9 cellular contexts compared by ENCODE assay signal in the genomic region with DNA sequence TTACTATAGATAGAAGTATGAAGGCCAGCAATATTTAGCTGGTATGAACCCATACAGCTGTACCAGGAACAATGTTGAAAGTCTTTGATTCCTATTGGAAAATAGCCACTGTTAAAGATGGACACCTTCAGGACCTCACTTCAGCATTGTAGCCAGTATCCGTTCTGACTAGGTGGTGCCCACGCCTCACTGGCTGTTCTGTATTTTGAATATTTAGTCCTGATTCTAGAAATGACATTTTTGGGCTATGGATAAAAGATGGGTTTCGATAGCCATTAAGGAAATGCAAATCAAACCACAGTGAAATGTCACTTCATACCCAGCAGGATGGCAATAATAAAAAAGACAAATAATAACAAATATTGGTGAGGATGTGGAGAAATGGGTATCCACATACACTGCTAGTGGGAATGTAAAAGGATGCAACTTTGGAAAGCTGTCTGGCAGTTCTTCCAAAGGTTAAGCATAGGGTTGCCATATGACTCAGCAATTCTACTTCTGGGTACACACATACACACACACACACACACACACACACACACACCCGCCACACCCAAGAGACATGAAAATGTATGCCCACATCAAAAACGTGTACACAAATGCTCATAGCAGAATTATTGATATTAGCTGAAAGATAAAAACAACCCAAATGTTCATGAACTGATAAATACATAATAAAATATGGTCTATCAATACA. TPM values are rescaled to one million over a fixed set of nuclear protein-coding genes. Genes with fewer than 3 reads are reported as not detected.
A peak's percentile ranks its signal among the peaks of the same experiment; 100 is the strongest.
DNase-seq lines count a peak whose midpoint lies in the region; ATAC-seq, FAIRE-seq and TF ChIP-seq lines count a peak whose summit lies in the region.
"Had no signal": no experiment of that assay in that cellular context is flagged by ENCODE, and none has a peak within 500 bp of the region (broad histone marks: within the 10 kb centered on the region; RNA-seq: fewer than 3 reads in every experiment).

No MANE protein-coding gene starts in this region.

- H3K36me3 Mint-ChIP-seq in activated naive CD4-positive, alpha-beta T cell treated with anti-CD3 and anti-CD28 coated beads, Interleukin-2, amount 50 U/mL, for 24 hours: peaks cover 2% of the 10 kb centered on the region
- H3K36me3 Mint-ChIP-seq in activated naive CD4-positive, alpha-beta T cell treated with anti-CD3 and anti-CD28 coated beads for 36 hours (ENCODE audit: low read depth): peaks cover 1% of the 10 kb centered on the region

- no peaks in the 10 kb centered on the region for H3K9me3 Mint-ChIP-seq in activated naive CD4-positive, alpha-beta T cell treated with anti-CD3 and anti-CD28 coated beads, Interleukin-2, amount 50 U/mL, for 24 hours
- H3K9me3 Mint-ChIP-seq in activated naive CD4-positive, alpha-beta T cell treated with anti-CD3 and anti-CD28 coated beads for 36 hours: no peaks in the 10 kb centered on the region

- H3K4me1 ChIP-seq in ovary (ENCODE audit: insufficient read depth): peaks cover 3% of the 10 kb centered on the region

- H3K36me3 ChIP-seq in ovary: no peaks in the 10 kb centered on the region

- no peak for FAIRE-seq in H54 (lab: Jason Lieb, UNC)

- WGBS in ovary, 3 donors: 84 to 90% (median 88%) methylated on average over 5 of the region's 5 CpGs

- no peak overlapping the region for H3K4me3 ChIP-seq in epithelial cell of esophagus (ENCODE audit: low read length)
- no peak overlapping the region for H3K4me3 ChIP-seq in ovary

- intact Hi-C loops in activated naive CD4-positive, alpha-beta T cell treated with anti-CD3 and anti-CD28 coated beads for 36 hours (cut with micrococcal nuclease): loop anchor here (5.0 to 10.0 kb wide), 3 partner anchors 315 to 1623 kb away; a partner anchor contains a TSS
- intact Hi-C loops in ovary (cut with DNase I): no loop called here

- CTCF ChIA-PET in activated naive CD4-positive, alpha-beta T cell treated with anti-CD3 and anti-CD28 coated beads for 36 hours (lab: Charles Lee): interaction anchor here (0.5 to 0.8 kb wide), 3 partner anchors 13 to 682 kb away, joined by 3 to 4 read pairs (median 3); no protein-coding TSS in a partner anchor

- H3K27ac Mint-ChIP-seq in activated naive CD4-positive, alpha-beta T cell treated with anti-CD3 and anti-CD28 coated beads, Interleukin-2, amount 50 U/mL, for 24 hours: peak overlapping the region; percentile 35
- H3K27ac Mint-ChIP-seq in activated naive CD4-positive, alpha-beta T cell treated with anti-CD3 and anti-CD28 coated beads for 36 hours: no peak overlapping the region

- TF ChIP-seq EP300 in ovary (IDR thresholded peaks at IDR 0.05): no peak

- TF ChIP-seq POLR2A in H54 (IDR thresholded peaks at IDR 0.05; ENCODE audit: low read depth, low read length) (no peak), ovary (IDR thresholded peaks at IDR 0.05) (no peak)

- H3K9me3 ChIP-seq in ovary: no peaks in the 10 kb centered on the region

- H3K27me3 Mint-ChIP-seq in activated naive CD4-positive, alpha-beta T cell treated with anti-CD3 and anti-CD28 coated beads, Interleukin-2, amount 50 U/mL, for 24 hours: no peaks in the 10 kb centered on the region
- H3K27me3 Mint-ChIP-seq in activated naive CD4-positive, alpha-beta T cell treated with anti-CD3 and anti-CD28 coated beads for 36 hours (ENCODE audit: low read depth): no peaks in the 10 kb centered on the region

- no peaks in the 10 kb centered on the region for H3K27me3 ChIP-seq in ovary

- ATAC-seq in HG03442 (IDR thresholded peaks at IDR 0.05; ENCODE audit: unreplicated experiment) (peak; percentile 55), HG02870 (IDR thresholded peaks at IDR 0.05; ENCODE audit: unreplicated experiment) (no peak)

- no peak overlapping the region for H3K27ac ChIP-seq in ovary

- DNase-seq in activated naive CD4-positive, alpha-beta T cell treated with anti-CD3 and anti-CD28 coated beads for 36 hours: no peak
- DNase-seq in epithelial cell of esophagus (ENCODE audit: low read depth): peak; percentile 43
- DNase-seq in H54 (ENCODE audit: insufficient read length, low spot score): no peak
- DNase-seq in ovary: no peak
- DNase-seq in GDM1 (lab: John Stamatoyannopoulos, UW): no peak
- DNase-seq: NCI-H1930 had no signal

- H3K4me3 Mint-ChIP-seq in activated naive CD4-positive, alpha-beta T cell treated with anti-CD3 and anti-CD28 coated beads, Interleukin-2, amount 50 U/mL, for 24 hours: no peak overlapping the region
- H3K4me3 Mint-ChIP-seq in activated naive CD4-positive, alpha-beta T cell treated with anti-CD3 and anti-CD28 coated beads for 36 hours: no peak overlapping the region

- peaks cover 90% of the 10 kb centered on the region for H3K4me1 Mint-ChIP-seq in activated naive CD4-positive, alpha-beta T cell treated with anti-CD3 and anti-CD28 coated beads, Interleukin-2, amount 50 U/mL, for 24 hours
- H3K4me1 Mint-ChIP-seq in activated naive CD4-positive, alpha-beta T cell treated with anti-CD3 and anti-CD28 coated beads for 36 hours (ENCODE audit: low read depth): peaks cover 62% of the 10 kb centered on the region

- no peak for TF ChIP-seq CTCF in epithelial cell of esophagus (IDR thresholded peaks at IDR 0.05; ENCODE audit: insufficient read depth, low read depth, low read length, missing control alignments)
- no peak for TF ChIP-seq CTCF in ovary (IDR thresholded peaks at IDR 0.05)

RNA-seq across cellular contexts. Expression of a gene that starts 56.8 kb away (rescaled TPM):
- total RNA-seq in activated naive CD4-positive, alpha-beta T cell treated with anti-CD3 and anti-CD28 coated beads for 36 hours: 10 to 100 TPM; 35.3 to 39.9 TPM
- total RNA-seq in ovary: 100 to 1,000 TPM; 105 to 155 (median 132) TPM
- polyA plus RNA-seq in ovary: 10 to 100 TPM; 27.6 to 63.0 TPM
